In the genomic region with DNA sequence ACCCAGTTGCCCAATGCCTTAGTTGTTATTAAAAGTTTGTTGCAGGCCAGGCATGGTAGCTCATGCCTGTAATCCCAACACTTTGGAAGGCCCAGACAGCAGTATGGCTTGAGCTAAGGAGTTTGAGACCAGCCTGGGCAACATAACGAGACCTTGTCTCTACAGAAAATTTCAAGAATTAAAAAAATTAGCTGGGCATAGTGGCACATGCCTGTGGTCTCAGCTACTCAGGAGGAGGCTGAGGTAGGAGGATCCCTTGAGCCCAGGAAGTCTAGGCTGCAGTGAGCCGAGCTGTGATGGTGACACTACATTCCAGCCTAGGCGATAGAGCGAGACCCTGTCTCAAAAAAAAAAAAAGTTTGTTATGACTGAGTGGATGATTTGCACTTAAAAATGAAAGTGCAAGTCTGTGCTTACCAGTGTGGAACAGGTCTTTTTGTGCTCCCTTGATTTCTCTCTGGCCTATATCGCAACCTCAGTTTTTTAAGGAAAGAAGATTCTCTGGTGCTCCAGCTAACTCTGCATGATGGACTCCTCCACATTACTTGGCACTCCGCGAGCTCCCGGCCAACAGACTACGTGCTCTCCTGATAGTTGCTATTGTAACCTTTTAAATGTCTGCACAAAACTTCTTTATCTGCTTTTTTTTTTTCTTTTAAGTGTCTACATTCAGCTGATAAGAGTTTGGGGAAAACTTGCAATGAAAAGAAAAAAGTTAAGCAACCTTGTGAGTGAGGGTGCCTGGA, we compare ENCODE assay signal across 16 cellular contexts. TPM values are rescaled to one million over a fixed set of nuclear protein-coding genes. Genes with fewer than 3 reads are reported as not detected.
DNase-seq lines count a peak whose midpoint lies in the region; ATAC-seq and TF ChIP-seq lines count a peak whose summit lies in the region.
"Had no signal": no experiment of that assay in that cellular context is flagged by ENCODE, and none has a peak within 500 bp of the region (broad histone marks: within the 10 kb centered on the region; RNA-seq: fewer than 3 reads in every experiment).

No MANE protein-coding gene starts in this region.

- no peaks in the 10 kb centered on the region for H3K9me2 ChIP-seq in hepatocyte (replicated peaks; ENCODE audit: insufficient read depth)

- H3K27me3 ChIP-seq in hepatocyte = no peaks in the 10 kb centered on the region
- H3K27me3 ChIP-seq: brain microvascular endothelial cell had no signal

- H3K4me1 ChIP-seq in hepatocyte (ENCODE audit: insufficient read depth) = no peaks in the 10 kb centered on the region

- no peaks in the 10 kb centered on the region for H3K79me2 ChIP-seq in hepatocyte

- H3K4me3 ChIP-seq in fibroblast of pulmonary artery (replicated peaks; ENCODE audit: low read depth, low read length) (no peak overlapping the region), hepatocyte (no peak overlapping the region)

- WGBS in hepatocyte (ENCODE audit: low lambda C conversion rate, missing lambda C conversion rate) = 83% methylated on average over 9 of the region's 9 CpGs

- TF ChIP-seq CTCF in GM13976 (IDR thresholded peaks at IDR 0.05; ENCODE audit: borderline replicate concordance, control extremely low read depth, extremely low read depth, insufficient read depth, missing control alignments) (no peak), fibroblast of pulmonary artery (IDR thresholded peaks at IDR 0.05; ENCODE audit: low read length, missing control alignments) (no peak), hepatocyte (IDR thresholded peaks at IDR 0.05; ENCODE audit: poor library complexity) (no peak)

- H3K4me2 ChIP-seq in hepatocyte = no peak overlapping the region
- H3K4me2 ChIP-seq: KMS-11 had no signal

- H3K27ac ChIP-seq in hepatocyte = no peak overlapping the region
- H3K27ac ChIP-seq: brain microvascular endothelial cell, KMS-11 had no signal

- H2AFZ ChIP-seq in hepatocyte = no peak overlapping the region

- peak; percentile 69 for ATAC-seq in GM21576 (IDR thresholded peaks at IDR 0.05; ENCODE audit: unreplicated experiment)
- ATAC-seq in HG03342 (IDR thresholded peaks at IDR 0.05; ENCODE audit: unreplicated experiment) = peak; percentile 60
- ATAC-seq in HG03439 (IDR thresholded peaks at IDR 0.05; ENCODE audit: unreplicated experiment) = no peak

- DNase-seq in GM13976 (ENCODE audit: low spot score) (peak; percentile 46), fibroblast of pulmonary artery (ENCODE audit: low read depth) (peak; percentile 12), hepatocyte (ENCODE audit: low spot score) (no peak), RPMI8226 (no peak), DMS 273 treated with DMSO at 0.1 percent for 48 hours (lab: John Stamatoyannopoulos, UW) (no peak)
- DNase-seq: activated CD4-positive, alpha-beta T cell treated with anti-CD3 and anti-CD28 coated beads for 48 hours; activated effector memory CD4-positive, alpha-beta T cell treated with anti-CD3 and anti-CD28 coated beads, Interleukin-2, amount 50 U/mL, for 16 hours; AML-193; brain microvascular endothelial cell; NCI-H2081 treated with DMSO at 0.1 percent for 48 hours; stimulated activated CD4-positive, alpha-beta T cell treated with anti-CD3 and anti-CD28 coated beads, Interleukin-1b, Interleukin-23, amount 100 ng/mL, for 48 hours; stimulated activated naive CD4-positive, alpha-beta T cell had no signal

- H3K9me3 ChIP-seq in hepatocyte (ENCODE audit: low read depth) = no peaks in the 10 kb centered on the region

- no peaks in the 10 kb centered on the region for H3K36me3 ChIP-seq in hepatocyte (replicated peaks; ENCODE audit: insufficient read depth, low read depth)
- H3K36me3 ChIP-seq: brain microvascular endothelial cell had no signal

- H4K20me1 ChIP-seq in hepatocyte (ENCODE audit: insufficient read depth, poor library complexity, severe bottlenecking) = no peaks in the 10 kb centered on the region

- in situ Hi-C loops in GM13976 (cut with MboI; ENCODE audit: low sequenced_read_pairs, unreplicated experiment) = no loop called here

RNA-seq across cellular contexts. Expression of gene ZKSCAN3, which starts 22.1 kb away (rescaled TPM):
- total RNA-seq in hepatocyte = 6.8 and 7.1 TPM in 2 replicates
- 1.9 and 3.1 TPM in 2 replicates for polyA plus RNA-seq in hepatocyte

RNA-seq across cellular contexts. Expression of gene ZSCAN12, which starts 27.7 kb away (rescaled TPM):
- total RNA-seq in hepatocyte = 5.6 and 6.1 TPM in 2 replicates
- polyA plus RNA-seq in hepatocyte = 2.1 and 3.2 TPM in 2 replicates

RNA-seq across cellular contexts. Expression of gene ZSCAN31, which starts 35.9 kb away (rescaled TPM):
- total RNA-seq in hepatocyte = 2.6 and 4.6 TPM in 2 replicates
- polyA plus RNA-seq in hepatocyte = 1.8 and 3.4 TPM in 2 replicates

Comparison
In these comparisons a context has a peak if more than half of its experiments do, and no peak if none do; other contexts are left out.
1. DNase-seq: peak in GM13976 (single experiment) and fibroblast of pulmonary artery (single experiment); none in hepatocyte (single experiment), RPMI8226 (single experiment) and DMS 273 treated with DMSO at 0.1 percent for 48 hours (single experiment).